In the genomic region with DNA sequence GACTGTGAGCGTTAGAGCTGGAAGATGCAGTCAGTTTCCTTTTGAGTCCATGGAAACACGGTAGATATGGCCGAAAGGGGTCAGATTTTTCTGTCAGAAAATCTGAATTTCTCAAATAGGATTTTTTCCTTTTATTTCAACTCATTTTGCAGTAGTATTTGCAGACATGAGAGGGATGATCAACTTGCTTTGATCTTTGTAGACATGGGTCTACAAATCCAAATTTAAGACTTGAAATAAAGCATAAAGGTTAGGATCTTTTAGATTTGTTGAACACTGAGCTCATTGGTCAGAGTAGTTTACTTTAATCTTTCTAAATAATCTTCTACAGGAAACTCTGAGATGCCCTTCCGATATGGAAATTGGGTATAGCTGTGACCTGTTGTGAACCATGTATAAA, we compare ENCODE assay signal across 26 cellular contexts.
"Had no signal": no experiment of that assay in that cellular context is flagged by ENCODE, and none has a peak within 500 bp of the region (broad histone marks: within the 10 kb centered on the region; RNA-seq: fewer than 3 reads in every experiment).

No MANE protein-coding gene starts in this region.

- H3K9me3 ChIP-seq: esophagus squamous epithelium, gastrocnemius medialis, left lung, lower lobe of right lung, mucosa of descending colon had no signal

- ATAC-seq: effector memory CD8-positive, alpha-beta T cell; esophagus mucosa; gastrocnemius medialis; heart right ventricle; left cardiac atrium; left lung; left ventricle myocardium superior; lower lobe of right lung; mucosa of descending colon; naive thymus-derived CD8-positive, alpha-beta T cell had no signal

- H3K27ac Mint-ChIP-seq: dendritic cell treated with granulocyte-macrophage colony-stimulating factor and Interleukin-4, amounts not matched to agents 40 ng/mL and 50 ng/mL, for 4 days; endodermal cell; mesothelial cell of epicardium had no signal

- H3K36me3 Mint-ChIP-seq: naive B cell had no signal

- DNase-seq: effector CD8-positive, alpha-beta T cell; effector memory CD8-positive, alpha-beta T cell; endodermal cell; erythroblast; esophagus squamous epithelium; foreskin fibroblast; foreskin melanocyte; gastrocnemius medialis; glutamatergic neuron; head of caudate nucleus; heart right ventricle; hippocampal formation; left cardiac atrium; left lung; left ventricle myocardium superior; lower lobe of right lung; mesenchymal stem cell; mucosa of descending colon; naive B cell; naive thymus-derived CD8-positive, alpha-beta T cell had no signal

- H3K9me3 Mint-ChIP-seq: dendritic cell treated with granulocyte-macrophage colony-stimulating factor and Interleukin-4, amounts not matched to agents 40 ng/mL and 50 ng/mL, for 4 days; effector memory CD8-positive, alpha-beta T cell; naive B cell; naive thymus-derived CD8-positive, alpha-beta T cell had no signal

- H3K27me3 Mint-ChIP-seq: dendritic cell treated with granulocyte-macrophage colony-stimulating factor and Interleukin-4, amounts not matched to agents 40 ng/mL and 50 ng/mL, for 4 days; effector memory CD8-positive, alpha-beta T cell; naive B cell; naive thymus-derived CD8-positive, alpha-beta T cell had no signal

- H3K4me1 ChIP-seq: gastrocnemius medialis, lower lobe of right lung had no signal

- FAIRE-seq: endometrium, keratinocyte had no signal

- H3K4me3 ChIP-seq: esophagus squamous epithelium, gastrocnemius medialis, heart right ventricle, left lung, lower lobe of right lung, mucosa of descending colon had no signal

- H3K4me1 Mint-ChIP-seq: endodermal cell had no signal

- H3K4me3 Mint-ChIP-seq: dendritic cell treated with granulocyte-macrophage colony-stimulating factor and Interleukin-4, amounts not matched to agents 40 ng/mL and 50 ng/mL, for 4 days; effector memory CD8-positive, alpha-beta T cell; endodermal cell; mesothelial cell of epicardium; naive B cell; naive thymus-derived CD8-positive, alpha-beta T cell had no signal

- H3K27ac ChIP-seq: epithelial cell of prostate, esophagus squamous epithelium, gastrocnemius medialis, heart right ventricle, left lung, lower lobe of right lung had no signal
